12 cellular contexts compared by ENCODE assay signal in the genomic region with DNA sequence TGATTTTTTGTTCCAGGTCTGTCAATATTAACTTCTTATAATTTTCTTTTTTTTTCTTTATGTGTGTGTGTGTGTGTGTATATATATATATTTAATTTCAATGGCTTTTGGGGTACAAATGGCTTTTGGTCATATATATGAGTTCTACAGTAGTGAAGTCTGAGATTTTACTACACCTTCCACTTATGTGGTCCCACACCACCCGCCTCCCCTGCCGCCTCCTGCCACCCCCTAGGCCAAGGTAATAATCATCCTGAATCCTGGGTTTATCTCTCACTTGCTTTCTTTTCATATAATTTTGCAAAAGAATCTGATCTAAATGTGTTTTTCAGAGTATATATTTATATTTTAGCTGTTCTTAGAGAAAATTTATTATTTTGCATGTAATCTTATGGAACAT. TPM values are rescaled to one million over a fixed set of nuclear protein-coding genes. Genes with fewer than 3 reads are reported as not detected.
DNase-seq lines count a peak whose midpoint lies in the region; ATAC-seq, FAIRE-seq and TF ChIP-seq lines count a peak whose summit lies in the region.
"Had no signal": no experiment of that assay in that cellular context is flagged by ENCODE, and none has a peak within 500 bp of the region (broad histone marks: within the 10 kb centered on the region; RNA-seq: fewer than 3 reads in every experiment).

No MANE protein-coding gene starts in this region.

- no peak for FAIRE-seq in A549 (lab: Jason Lieb, UNC)

- H3K27ac ChIP-seq in A549 (peak overlapping the region; percentile 43 to 57; a peak in 5 of 6 replicates), MM.1S (ENCODE audit: low read length) (peak overlapping the region; percentile 22; the same call in 1 of the 2 replicates), dorsolateral prefrontal cortex (peak overlapping the region in 37 of 59 donors; percentile 10 to 100 (median 46)), neutrophil (peak overlapping the region; percentile 60)

- no peak overlapping the region for H3K4me3 ChIP-seq in A549
- no peak overlapping the region for H3K4me3 ChIP-seq in MM.1S (ENCODE audit: low read length)
- H3K4me3 ChIP-seq in dorsolateral prefrontal cortex: peak overlapping the region in 6 of 59 donors; percentile 8 to 81 (median 26)
- H3K4me3 ChIP-seq in neutrophil (ENCODE audit: low read depth in 1 of 2, low read length in 1 of 2): no peak overlapping the region
- H3K4me3 ChIP-seq: PC-9 had no signal

- no peak for TF ChIP-seq POLR2A in A549 (IDR thresholded peaks at IDR 0.05; ENCODE audit: low read length)

- peak overlapping the region; percentile 89 for H3K4me2 ChIP-seq in A549
- no peak overlapping the region for H3K4me2 ChIP-seq in MM.1S (ENCODE audit: low read depth, low read length)
- H3K4me2 ChIP-seq: PC-9 had no signal

- H3K36me3 ChIP-seq in MM.1S (replicated peaks; ENCODE audit: insufficient read depth, low read length) (no peaks in the 10 kb centered on the region), neutrophil (peaks cover 87% of the 10 kb centered on the region)

- no peak overlapping the region for H2AFZ ChIP-seq in MM.1S (ENCODE audit: low read length)
- H2AFZ ChIP-seq: PC-9 had no signal

- H3K9me3 ChIP-seq in A549: no peaks in the 10 kb centered on the region
- no peaks in the 10 kb centered on the region for H3K9me3 ChIP-seq in MM.1S (replicated peaks; ENCODE audit: insufficient read depth, low read length)
- no peaks in the 10 kb centered on the region for H3K9me3 ChIP-seq in neutrophil
- H3K9me3 ChIP-seq: BE2C, spleen had no signal

- peak in 1 of 2 experiments; percentile 10 for DNase-seq in A549 (ENCODE audit: low read depth in 1 of 2, low spot score in 1 of 2)
- no peak for DNase-seq in MM.1S
- peak in 1 of 10 donors; percentile 1 for DNase-seq in dorsolateral prefrontal cortex
- no peak for DNase-seq in KG1 (lab: John Stamatoyannopoulos, UW)
- no peak for DNase-seq in NCI-H524 treated with DMSO at 0.1 percent for 48 hours (lab: John Stamatoyannopoulos, UW)
- DNase-seq: activated T-cell treated with anti-CD3 and anti-CD28 coated beads, Interleukin-2, amount 50 U/mL, for 1 hour; BE2C; PC-9; spleen had no signal

- CTCF ChIA-PET in A549 (lab: Yijun Ruan, JAX): interaction anchor here (1.5 kb wide), 1 partner anchor 17 kb away, joined by 4 read pairs; no protein-coding TSS in a partner anchor

- peaks cover 7% of the 10 kb centered on the region for H4K20me1 ChIP-seq in MM.1S (ENCODE audit: insufficient read depth, low read length)

- peaks cover 97% of the 10 kb centered on the region for H3F3A ChIP-seq in MM.1S (ENCODE audit: insufficient read depth, low read length)

- WGBS in A549 (ENCODE audit: missing lambda C conversion rate): 90% methylated on average over 2 of the region's 2 CpGs

- H3K4me1 ChIP-seq in A549 (peaks cover 92% of the 10 kb centered on the region), MM.1S (ENCODE audit: low read length) (peaks cover 79% of the 10 kb centered on the region), neutrophil (ENCODE audit: control insufficient read depth in 1 of 2, insufficient read depth in 1 of 2, low read depth in 1 of 2, low read length in 1 of 2) (peaks cover 85 to 86% of the 10 kb centered on the region in 2 experiments)

- H3K9ac ChIP-seq in MM.1S (ENCODE audit: low read length): no peak overlapping the region

- ATAC-seq in A549 (no peak), HG03521 (IDR thresholded peaks at IDR 0.05; ENCODE audit: unreplicated experiment) (no peak)
- no peak for ATAC-seq in activated CD4-positive, CD25-positive, alpha-beta regulatory T cell treated with anti-CD3 and anti-CD28 coated beads, Interleukin-2, amount 50 U/mL, for 24 hours

- H3K9me2 ChIP-seq in MM.1S (replicated peaks; ENCODE audit: insufficient read depth, low read length): no peaks in the 10 kb centered on the region

- TF ChIP-seq CTCF in A549 (IDR thresholded peaks at IDR 0.05) (no peak), MM.1S (IDR thresholded peaks at IDR 0.05; ENCODE audit: low read length) (no peak), dorsolateral prefrontal cortex (IDR thresholded peaks at IDR 0.05 in 54 of 56, conservative IDR thresholded peaks at IDR 0.05 in 2 of 56; ENCODE audit: low read depth in 1 of 56, partially characterized antibody in 56 of 56) (no peak), neutrophil (IDR thresholded peaks at IDR 0.05) (no peak)

- peaks cover 93% of the 10 kb centered on the region for H3K79me2 ChIP-seq in MM.1S (ENCODE audit: low read length)

- TF ChIP-seq RAD21 in A549 (conservative IDR thresholded peaks at IDR 0.05 in 1 of 2, IDR thresholded peaks at IDR 0.05 in 1 of 2): no peak

- POLR2A ChIA-PET in A549 (lab: Yijun Ruan, JAX): interaction anchor here (1.0 to 1.3 kb wide), 4 partner anchors 11 to 74 kb away, joined by 3 to 9 read pairs (median 3); partner anchors contain the start of gene NEAT1

- intact Hi-C loops in dorsolateral prefrontal cortex (cut with DNase I): no loop called here

- H3K27me3 ChIP-seq in MM.1S (replicated peaks; ENCODE audit: insufficient read depth, low read length) (no peaks in the 10 kb centered on the region), dorsolateral prefrontal cortex (no peaks in the 10 kb centered on the region), neutrophil (no peaks in the 10 kb centered on the region)
- H3K27me3 ChIP-seq: BE2C, spleen had no signal

- TF ChIP-seq EP300 in A549 (IDR thresholded peaks at IDR 0.05): no peak

TF ChIP-seq in A549, 52 proteins besides CTCF, POLR2A, EP300 and RAD21 (continues in another document):
- no peak for TF ChIP-seq CBX2 (IDR thresholded peaks at IDR 0.05; ENCODE audit: borderline replicate concordance, low read depth)
- TF ChIP-seq MAFK (IDR thresholded peaks at IDR 0.05; ENCODE audit: partially characterized antibody): no peak
- TF ChIP-seq, protein P1, sequence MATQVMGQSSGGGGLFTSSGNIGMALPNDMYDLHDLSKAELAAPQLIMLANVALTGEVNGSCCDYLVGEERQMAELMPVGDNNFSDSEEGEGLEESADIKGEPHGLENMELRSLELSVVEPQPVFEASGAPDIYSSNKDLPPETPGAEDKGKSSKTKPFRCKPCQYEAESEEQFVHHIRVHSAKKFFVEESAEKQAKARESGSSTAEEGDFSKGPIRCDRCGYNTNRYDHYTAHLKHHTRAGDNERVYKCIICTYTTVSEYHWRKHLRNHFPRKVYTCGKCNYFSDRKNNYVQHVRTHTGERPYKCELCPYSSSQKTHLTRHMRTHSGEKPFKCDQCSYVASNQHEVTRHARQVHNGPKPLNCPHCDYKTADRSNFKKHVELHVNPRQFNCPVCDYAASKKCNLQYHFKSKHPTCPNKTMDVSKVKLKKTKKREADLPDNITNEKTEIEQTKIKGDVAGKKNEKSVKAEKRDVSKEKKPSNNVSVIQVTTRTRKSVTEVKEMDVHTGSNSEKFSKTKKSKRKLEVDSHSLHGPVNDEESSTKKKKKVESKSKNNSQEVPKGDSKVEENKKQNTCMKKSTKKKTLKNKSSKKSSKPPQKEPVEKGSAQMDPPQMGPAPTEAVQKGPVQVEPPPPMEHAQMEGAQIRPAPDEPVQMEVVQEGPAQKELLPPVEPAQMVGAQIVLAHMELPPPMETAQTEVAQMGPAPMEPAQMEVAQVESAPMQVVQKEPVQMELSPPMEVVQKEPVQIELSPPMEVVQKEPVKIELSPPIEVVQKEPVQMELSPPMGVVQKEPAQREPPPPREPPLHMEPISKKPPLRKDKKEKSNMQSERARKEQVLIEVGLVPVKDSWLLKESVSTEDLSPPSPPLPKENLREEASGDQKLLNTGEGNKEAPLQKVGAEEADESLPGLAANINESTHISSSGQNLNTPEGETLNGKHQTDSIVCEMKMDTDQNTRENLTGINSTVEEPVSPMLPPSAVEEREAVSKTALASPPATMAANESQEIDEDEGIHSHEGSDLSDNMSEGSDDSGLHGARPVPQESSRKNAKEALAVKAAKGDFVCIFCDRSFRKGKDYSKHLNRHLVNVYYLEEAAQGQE (IDR thresholded peaks at IDR 0.05): no peak
- TF ChIP-seq, protein P2, sequence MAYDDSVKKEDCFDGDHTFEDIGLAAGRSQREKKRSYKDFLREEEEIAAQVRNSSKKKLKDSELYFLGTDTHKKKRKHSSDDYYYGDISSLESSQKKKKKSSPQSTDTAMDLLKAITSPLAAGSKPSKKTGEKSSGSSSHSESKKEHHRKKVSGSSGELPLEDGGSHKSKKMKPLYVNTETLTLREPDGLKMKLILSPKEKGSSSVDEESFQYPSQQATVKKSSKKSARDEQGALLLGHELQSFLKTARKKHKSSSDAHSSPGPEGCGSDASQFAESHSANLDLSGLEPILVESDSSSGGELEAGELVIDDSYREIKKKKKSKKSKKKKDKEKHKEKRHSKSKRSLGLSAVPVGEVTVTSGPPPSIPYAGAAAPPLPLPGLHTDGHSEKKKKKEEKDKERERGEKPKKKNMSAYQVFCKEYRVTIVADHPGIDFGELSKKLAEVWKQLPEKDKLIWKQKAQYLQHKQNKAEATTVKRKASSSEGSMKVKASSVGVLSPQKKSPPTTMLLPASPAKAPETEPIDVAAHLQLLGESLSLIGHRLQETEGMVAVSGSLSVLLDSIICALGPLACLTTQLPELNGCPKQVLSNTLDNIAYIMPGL (CRISPR knock-in tag; IDR thresholded peaks at IDR 0.05; ENCODE audit: borderline replicate concordance): no peak
- no peak for TF ChIP-seq BHLHE40 (IDR thresholded peaks at IDR 0.05; ENCODE audit: low read depth, low read length)
- no peak for TF ChIP-seq CEBPB (IDR thresholded peaks at IDR 0.05)
- TF ChIP-seq HOXB13 (CRISPR knock-in tag; IDR thresholded peaks at IDR 0.05; ENCODE audit: low read depth): no peak

RNA-seq across cellular contexts. Expression of gene NEAT1, which starts 11.1 kb away (rescaled TPM):
- polyA plus RNA-seq in A549 (2011; rRNA removed): 181 and 314 TPM in 2 replicates
- polyA plus RNA-seq in A549 (2012; cell fraction: cytosol; rRNA removed): 137 and 155 TPM in 2 replicates
- 406 and 691 TPM in 2 replicates for polyA plus RNA-seq in A549 (2012; cell fraction: nucleus; rRNA removed)
- polyA plus RNA-seq in A549 (2017; fragmentation: RNase III; extraction: RNeasy Plus Mini Kit Qiagen cat#74134 plus additional on column Dnase treatment): 1,009 to 1,407 TPM (median 1,223 TPM) in 3 replicates
- polyA minus RNA-seq in A549 (2011; rRNA and poly(A)+ RNA removed): 160 and 161 TPM in 2 replicates
- total RNA-seq in dorsolateral prefrontal cortex: 1,000 to 10,000 TPM in 5 of 120 experiments, 100 to 1,000 TPM in 115; 106 to 1,508 (median 405) TPM

RNA-seq across cellular contexts. Expression of gene FRMD8, which starts 47.2 kb away (rescaled TPM):
- 12.2 and 12.9 TPM in 2 replicates for polyA plus RNA-seq in A549 (2011; rRNA removed)
- 30.5 and 36.6 TPM in 2 replicates for polyA plus RNA-seq in A549 (2012; cell fraction: cytosol; rRNA removed)
- 46.7 and 62.2 TPM in 2 replicates for polyA plus RNA-seq in A549 (2012; cell fraction: nucleus; rRNA removed)
- polyA plus RNA-seq in A549 (2017; fragmentation: RNase III; extraction: RNeasy Plus Mini Kit Qiagen cat#74134 plus additional on column Dnase treatment): 16.5 to 20.0 TPM (median 17.4 TPM) in 3 replicates
- polyA minus RNA-seq in A549 (2011; rRNA and poly(A)+ RNA removed): 12.1 and 14.5 TPM in 2 replicates
- 10 to 100 TPM; 14.1 to 50.3 (median 21.7) TPM for total RNA-seq in dorsolateral prefrontal cortex

RNA-seq across cellular contexts. Expression of gene SLC25A45, which starts 51.2 kb away (rescaled TPM):
- polyA plus RNA-seq in A549 (2011; rRNA removed) (3.1 and 4.9 TPM in 2 replicates), A549 (2017; fragmentation: RNase III; extraction: RNeasy Plus Mini Kit Qiagen cat#74134 plus additional on column Dnase treatment) (7.9 to 8.6 TPM (median 8.1 TPM) in 3 replicates)
- 3.1 and 4.9 TPM in 2 replicates for polyA plus RNA-seq in A549 (2012; cell fraction: cytosol; rRNA removed)
- polyA plus RNA-seq in A549 (2012; cell fraction: nucleus; rRNA removed): 12.5 and 14.9 TPM in 2 replicates
- 7.0 and 9.0 TPM in 2 replicates for polyA minus RNA-seq in A549 (2011; rRNA and poly(A)+ RNA removed)
- 10 to 100 TPM in 51 of 120 experiments, 1 to 10 TPM in 69; 3.6 to 18.2 (median 9.0) TPM for total RNA-seq in dorsolateral prefrontal cortex
